Comparison of ENCODE assay signal across 18 cellular contexts in genomic region chr3:80696280-80696679, GRCh38.
DNase-seq lines count a peak whose midpoint lies in the region; TF ChIP-seq lines count a peak whose summit lies in the region.
"Had no signal": no experiment of that assay in that cellular context is flagged by ENCODE, and none has a peak within 500 bp of the region (broad histone marks: within the 10 kb centered on the region; RNA-seq: fewer than 3 reads in every experiment).

No MANE protein-coding gene starts in this region.

- no peaks in the 10 kb centered on the region for H3K9me3 ChIP-seq in stomach
- H3K9me3 ChIP-seq: A549, esophagus squamous epithelium had no signal

- DNase-seq in NCI-H82 (lab: John Stamatoyannopoulos, UW) = peak; percentile 5
- DNase-seq in NCI-H82 treated with DMSO at 0.1 percent for 48 hours (lab: John Stamatoyannopoulos, UW; ENCODE audit: unreplicated experiment) = no peak
- peak; percentile 16 to 92 for DNase-seq in T47D (ENCODE audit: low read depth in 1 of 2, low spot score in 1 of 2)
- DNase-seq in kidney tubule cell (ENCODE audit: low spot score) = peak; percentile 81
- DNase-seq in stomach = peak; percentile 60
- no peak for DNase-seq in GM10248 (ENCODE audit: extremely low spot score)
- no peak for DNase-seq in GM03348 (ENCODE audit: low spot score)
- DNase-seq in activated CD4-positive, CD25-positive, alpha-beta regulatory T cell (lab: John Stamatoyannopoulos, UW) = no peak
- DNase-seq: CD8-positive, alpha-beta T cell; esophagus squamous epithelium; GDM1; HCEC 1CT; hypothalamus; Karpas-422; NCI-H2081; nucleus accumbens; spleen had no signal

- CTCF ChIA-PET in GM10248 (lab: Yijun Ruan, JAX) = interaction anchor here (1.1 kb wide), 1 partner anchor 15 kb away, joined by 3 read pairs; no protein-coding TSS in a partner anchor

- no peak for TF ChIP-seq EP300 in stomach (IDR thresholded peaks at IDR 0.05)

- POLR2A ChIA-PET in GM10248 (lab: Yijun Ruan, JAX) = no interaction called here

- intact Hi-C loops in stomach (cut with DNase I; ENCODE audit: low total_unique reads) = no loop called here

- no peak for TF ChIP-seq POLR2A in stomach (IDR thresholded peaks at IDR 0.05)

- no peak overlapping the region for H3K4me3 ChIP-seq in stomach
- H3K4me3 ChIP-seq: A549, esophagus squamous epithelium, spleen had no signal

- peak overlapping the region in 1 of 5 donors; percentile 9 for H3K27ac ChIP-seq in stomach
- H3K27ac ChIP-seq: A549, esophagus squamous epithelium, spleen had no signal

- H3K27me3 ChIP-seq in stomach = no peaks in the 10 kb centered on the region
- H3K27me3 ChIP-seq: esophagus squamous epithelium, spleen had no signal

- peaks cover 0 to 18% (median 0%) of the 10 kb centered on the region in 4 donors for H3K4me1 ChIP-seq in stomach
- H3K4me1 ChIP-seq: A549, spleen had no signal

- TF ChIP-seq CTCF in stomach (IDR thresholded peaks at IDR 0.05) (no peak), GM10248 (IDR thresholded peaks at IDR 0.05; ENCODE audit: control extremely low read depth, extremely low read depth, low read depth, missing control alignments) (no peak)

- WGBS in stomach, 5 donors = 21 to 47% (median 29%) methylated on average over 2 of the region's 2 CpGs

- no peaks in the 10 kb centered on the region for H3K36me3 ChIP-seq in stomach
- H3K36me3 ChIP-seq: esophagus squamous epithelium, spleen had no signal

- in situ Hi-C loops in T47D (cut with HindIII; ENCODE audit: low pct_unique_long_range_greater_than_20kb, low sequenced_read_pairs) = no loop called here

Comparison
In these comparisons a context has a peak if more than half of its experiments do, and no peak if none do; other contexts are left out.
1. DNase-seq: peak in NCI-H82 (single experiment), T47D (2 of 2), kidney tubule cell (single experiment) and stomach (single experiment); none in NCI-H82 treated with DMSO at 0.1 percent for 48 hours (single experiment), GM10248 (single experiment), GM03348 (single experiment) and activated CD4-positive, CD25-positive, alpha-beta regulatory T cell (0 of 4).